Comparison of ENCODE assay signal across 21 cellular contexts in the genomic region with DNA sequence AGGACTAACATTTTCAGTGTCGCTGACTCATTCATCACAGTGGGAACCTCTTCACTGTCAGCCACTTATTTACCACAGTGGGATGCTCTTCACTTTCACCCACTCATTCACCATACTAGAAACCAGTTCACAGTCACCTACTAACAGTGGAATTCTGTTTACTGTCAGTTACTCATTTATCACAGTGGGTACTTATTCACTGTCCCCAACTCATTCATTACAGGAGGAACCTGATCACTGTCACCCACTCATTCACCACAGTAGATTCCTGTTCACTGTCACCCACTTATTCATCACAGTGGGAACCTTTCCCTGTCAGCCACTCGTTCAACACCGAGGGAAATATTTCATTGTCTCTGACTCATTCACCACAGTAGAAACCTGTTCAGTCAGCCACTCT.
"Had no signal": no experiment of that assay in that cellular context is flagged by ENCODE, and none has a peak within 500 bp of the region (broad histone marks: within the 10 kb centered on the region; RNA-seq: fewer than 3 reads in every experiment).

No MANE protein-coding gene starts in this region.

- H3K4me3 Mint-ChIP-seq: endodermal cell; stimulated activated naive B cell treated with anti-CD40 and anti-IgM and Interleukin-4, amounts not matched to agents 10 μg/mL and 1 μg/mL and 100 μg/mL, for 72 hours; stimulated activated naive CD8-positive, alpha-beta T cell treated with anti-CD3 and anti-CD28 coated beads, Interleukin-15, amount 100 ng/mL, for 72 hours had no signal

- ATAC-seq: heart right ventricle; left lobe of liver; mucosa of descending colon; naive thymus-derived CD8-positive, alpha-beta T cell; psoas muscle; right lobe of liver; stimulated activated naive B cell treated with anti-CD40 and anti-IgM and Interleukin-4, amounts not matched to agents 10 μg/mL and 1 μg/mL and 100 μg/mL, for 72 hours; stimulated activated naive CD8-positive, alpha-beta T cell treated with anti-CD3 and anti-CD28 coated beads, Interleukin-15, amount 100 ng/mL, for 72 hours; upper lobe of right lung had no signal

- H3K27ac Mint-ChIP-seq: endodermal cell; stimulated activated naive B cell treated with anti-CD40 and anti-IgM and Interleukin-4, amounts not matched to agents 10 μg/mL and 1 μg/mL and 100 μg/mL, for 72 hours had no signal

- H3K4me1 Mint-ChIP-seq: endodermal cell; stimulated activated naive CD8-positive, alpha-beta T cell treated with anti-CD3 and anti-CD28 coated beads, Interleukin-15, amount 100 ng/mL, for 72 hours had no signal

- FAIRE-seq: endothelial cell of umbilical vein, frontal cortex, islet of Langerhans had no signal

- DNase-seq: effector CD4-positive, alpha-beta T cell; endodermal cell; heart right ventricle; hypothalamus; kidney glomerular epithelial cell; mucosa of descending colon; naive thymus-derived CD8-positive, alpha-beta T cell; psoas muscle; retina; right lobe of liver; stimulated activated CD4-positive, alpha-beta T cell treated with anti-CD3 and anti-CD28 coated beads, Interleukin-4, amount 100 ng/mL, for 24 hours; stimulated activated naive B cell treated with anti-CD40 and anti-IgM and Interleukin-4, amounts not matched to agents 10 μg/mL and 1 μg/mL and 100 μg/mL, for 72 hours; stimulated activated naive CD8-positive, alpha-beta T cell treated with anti-CD3 and anti-CD28 coated beads, Interleukin-15, amount 100 ng/mL, for 72 hours; testis; upper lobe of right lung had no signal

- H3K4me3 ChIP-seq: heart right ventricle, mucosa of descending colon, psoas muscle, right lobe of liver, testis, tibial nerve, upper lobe of right lung, vagina had no signal
